In the genomic region with DNA sequence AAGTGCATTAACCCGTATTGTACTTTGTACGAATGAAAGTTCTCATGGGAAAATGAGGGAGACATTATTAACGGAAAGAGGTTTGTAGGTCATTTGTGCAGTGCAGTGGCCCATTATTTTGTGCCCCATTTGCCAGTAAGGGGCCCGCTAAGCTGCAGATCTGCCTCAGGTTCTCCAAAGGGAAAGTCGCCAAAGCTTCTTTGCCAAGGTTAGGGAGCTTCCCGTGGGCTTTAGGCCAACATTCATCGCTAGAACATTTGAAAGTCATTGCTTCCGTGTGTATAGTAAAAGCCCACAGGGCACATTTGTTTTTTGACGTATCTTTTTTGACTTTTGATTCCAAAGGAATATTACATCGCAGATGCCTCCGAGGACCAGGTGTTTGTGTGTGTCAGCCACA, we compare ENCODE assay signal across 24 cellular contexts.
DNase-seq lines count a peak whose midpoint lies in the region; ATAC-seq and TF ChIP-seq lines count a peak whose summit lies in the region.
"Had no signal": no experiment of that assay in that cellular context is flagged by ENCODE, and none has a peak within 500 bp of the region (broad histone marks: within the 10 kb centered on the region; RNA-seq: fewer than 3 reads in every experiment).

No MANE protein-coding gene starts in this region.

- no peaks in the 10 kb centered on the region for H3K27me3 ChIP-seq in CD8-positive, alpha-beta T cell (ENCODE audit: insufficient read depth, low read length)
- H3K27me3 ChIP-seq in GM23338 (ENCODE audit: insufficient read depth), result no peaks in the 10 kb centered on the region
- H3K27me3 ChIP-seq: heart right ventricle had no signal

- no peaks in the 10 kb centered on the region for H3K9me2 ChIP-seq in GM23338 (ENCODE audit: insufficient read depth)

- H3K4me1 ChIP-seq in CD8-positive, alpha-beta T cell (ENCODE audit: insufficient read depth, low read length), result peaks cover 38% of the 10 kb centered on the region
- no peaks in the 10 kb centered on the region for H3K4me1 ChIP-seq in GM23338 (ENCODE audit: insufficient read depth)

- intact Hi-C loops in CD8-positive, alpha-beta T cell (cut with DNase I, micrococcal nuclease), result loop anchor here in 1 of 2 experiments (2.0 kb wide), 1 partner anchor 15 kb away; no protein-coding TSS in a partner anchor

- peaks cover 7% of the 10 kb centered on the region; the same call in 1 of the 2 replicates for H4K20me1 ChIP-seq in GM23338 (replicated peaks; ENCODE audit: insufficient read depth)

- POLR2A ChIA-PET in CD8-positive, alpha-beta T cell (lab: Charles Lee), result interaction anchor here (0.9 to 2.0 kb wide), 4 partner anchors 27 to 146 kb away, joined by 3 to 7 read pairs (median 4); a partner anchor contains a TSS

- H3K9me3 ChIP-seq in CD8-positive, alpha-beta T cell (ENCODE audit: low read length), result no peaks in the 10 kb centered on the region
- H3K9me3 ChIP-seq: heart right ventricle had no signal

- H3K27me3 Mint-ChIP-seq in CD8-positive, alpha-beta T cell (ENCODE audit: low read depth), result no peaks in the 10 kb centered on the region
- peaks cover 4% of the 10 kb centered on the region for H3K27me3 Mint-ChIP-seq in GM23338 (ENCODE audit: insufficient read depth, low read depth, poor library complexity)
- no peaks in the 10 kb centered on the region for H3K27me3 Mint-ChIP-seq in natural killer cell treated with Interleukin-12 subunit alpha and Interleukin-12 subunit beta and Interleukin-15 and Interleukin-18, amount 100 ng/mL, for 72 hours

- H3F3A ChIP-seq in GM23338 (replicated peaks; ENCODE audit: low read depth), result no peaks in the 10 kb centered on the region

- H3K4me3 ChIP-seq in CD8-positive, alpha-beta T cell (ENCODE audit: low read depth, low read length), result no peak overlapping the region
- H3K4me3 ChIP-seq in GM23338, result no peak overlapping the region
- H3K4me3 ChIP-seq: heart right ventricle had no signal

- no peak overlapping the region for H3K4me3 Mint-ChIP-seq in CD8-positive, alpha-beta T cell
- H3K4me3 Mint-ChIP-seq in GM23338, result no peak overlapping the region
- H3K4me3 Mint-ChIP-seq in natural killer cell treated with Interleukin-12 subunit alpha and Interleukin-12 subunit beta and Interleukin-15 and Interleukin-18, amount 100 ng/mL, for 72 hours, result peak overlapping the region; percentile 77
- H3K4me3 Mint-ChIP-seq: activated T-cell treated with anti-CD3 and anti-CD28 coated beads, Interleukin-2, amount 50 U/mL, for 4 hours had no signal

- no peaks in the 10 kb centered on the region for H3K9me3 Mint-ChIP-seq in CD8-positive, alpha-beta T cell
- H3K9me3 Mint-ChIP-seq in GM23338, result no peaks in the 10 kb centered on the region
- no peaks in the 10 kb centered on the region for H3K9me3 Mint-ChIP-seq in natural killer cell treated with Interleukin-12 subunit alpha and Interleukin-12 subunit beta and Interleukin-15 and Interleukin-18, amount 100 ng/mL, for 72 hours
- H3K9me3 Mint-ChIP-seq: activated T-cell treated with anti-CD3 and anti-CD28 coated beads, Interleukin-2, amount 50 U/mL, for 4 hours had no signal

- H3K36me3 Mint-ChIP-seq in CD8-positive, alpha-beta T cell, result peaks cover 87% of the 10 kb centered on the region
- H3K36me3 Mint-ChIP-seq in GM23338 (ENCODE audit: low read depth), result peaks cover 51% of the 10 kb centered on the region
- peaks cover 15% of the 10 kb centered on the region for H3K36me3 Mint-ChIP-seq in natural killer cell treated with Interleukin-12 subunit alpha and Interleukin-12 subunit beta and Interleukin-15 and Interleukin-18, amount 100 ng/mL, for 72 hours

- no peak for DNase-seq in CD8-positive, alpha-beta T cell
- DNase-seq in GM23338 (ENCODE audit: low spot score) (no peak), cerebellar cortex (ENCODE audit: low spot score) (peak; percentile 81), OCI-M1 (lab: John Stamatoyannopoulos, UW) (no peak), NCI-H1048 (lab: John Stamatoyannopoulos, UW) (no peak), SW 1271 (lab: John Stamatoyannopoulos, UW) (no peak)
- DNase-seq in natural killer cell treated with Interleukin-12 subunit alpha and Interleukin-12 subunit beta and Interleukin-15 and Interleukin-18, amount 100 ng/mL, for 72 hours (ENCODE audit: low spot score), result no peak
- no peak for DNase-seq in stimulated activated CD4-positive, alpha-beta T cell treated with anti-CD3 and anti-CD28 coated beads, Interleukin-1b, Interleukin-23, amount 100 ng/mL, for 48 hours
- DNase-seq: activated CD4-positive, alpha-beta T cell treated with anti-CD3 and anti-CD28 coated beads for 1 hour; activated naive CD4-positive, alpha-beta T cell; activated T-cell treated with anti-CD3 and anti-CD28 coated beads, Interleukin-2, amount 50 U/mL, for 4 hours; cortex of kidney; foreskin fibroblast; H7; heart right ventricle; IMR-90; NCI-H1694; NCI-H2171 treated with DMSO at 0.1 percent for 48 hours; NCI-H510A treated with DMSO at 0.1 percent for 48 hours; NK-92 treated with Interleukin-12 subunit alpha and Interleukin-12 subunit beta, amount 100 ng/mL, for 24 hours; SHP77 treated with DMSO at 0.1 percent for 48 hours; stimulated activated naive CD8-positive, alpha-beta T cell treated with anti-CD3 and anti-CD28 coated beads, Interleukin-15, Interleukin-2, amounts not matched to agents 100 U/mL and 50 U/mL, for 24 hours had no signal

- no peak overlapping the region for H3K4me2 ChIP-seq in GM23338

- no peak for ATAC-seq in CD8-positive, alpha-beta T cell
- no peak for ATAC-seq in GM23338
- no peak for ATAC-seq in natural killer cell treated with Interleukin-12 subunit alpha and Interleukin-12 subunit beta and Interleukin-15 and Interleukin-18, amount 100 ng/mL, for 72 hours
- ATAC-seq: esophagus mucosa, Panc1 had no signal

- CTCF ChIA-PET in CD8-positive, alpha-beta T cell (lab: Charles Lee), result interaction anchor here (1.2 kb wide), 2 partner anchors 46 to 194 kb away, joined by 3 to 4 read pairs; no protein-coding TSS in a partner anchor

- peak overlapping the region; percentile 43 for H3K27ac ChIP-seq in CD8-positive, alpha-beta T cell (ENCODE audit: low read depth, low read length)
- H3K27ac ChIP-seq in GM23338 (ENCODE audit: low read depth), result peak overlapping the region; percentile 66; the same call in 1 of the 2 replicates
- H3K27ac ChIP-seq: heart right ventricle had no signal

- peaks cover 39% of the 10 kb centered on the region for H3K36me3 ChIP-seq in CD8-positive, alpha-beta T cell (ENCODE audit: insufficient read depth, low read length)
- H3K36me3 ChIP-seq in GM23338 (ENCODE audit: insufficient read depth), result peaks cover 17% of the 10 kb centered on the region

- peaks cover 79% of the 10 kb centered on the region for H3K4me1 Mint-ChIP-seq in CD8-positive, alpha-beta T cell (ENCODE audit: low read depth)
- peaks cover 2% of the 10 kb centered on the region for H3K4me1 Mint-ChIP-seq in GM23338
- peaks cover 65 to 73% of the 10 kb centered on the region in 2 donors for H3K4me1 Mint-ChIP-seq in natural killer cell treated with Interleukin-12 subunit alpha and Interleukin-12 subunit beta and Interleukin-15 and Interleukin-18, amount 100 ng/mL, for 72 hours (ENCODE audit: low read depth in 2 of 2)

- TF ChIP-seq CTCF in CD8-positive, alpha-beta T cell (IDR thresholded peaks at IDR 0.05), result no peak
- TF ChIP-seq CTCF in GM23338 (conservative IDR thresholded peaks at IDR 0.05; ENCODE audit: low read depth in 2 of 2), result no peak

- H3K79me2 ChIP-seq in GM23338 (replicated peaks; ENCODE audit: insufficient read depth), result peaks cover 11% of the 10 kb centered on the region; the same call in 1 of the 2 replicates

- H2AFZ ChIP-seq in GM23338, result no peak overlapping the region

- peak overlapping the region; percentile 94 for H3K27ac Mint-ChIP-seq in CD8-positive, alpha-beta T cell
- no peak overlapping the region for H3K27ac Mint-ChIP-seq in GM23338
- H3K27ac Mint-ChIP-seq in natural killer cell treated with Interleukin-12 subunit alpha and Interleukin-12 subunit beta and Interleukin-15 and Interleukin-18, amount 100 ng/mL, for 72 hours, result peak overlapping the region; percentile 74 to 94

TF ChIP-seq in GM23338, 12 proteins besides CTCF, POLR2A, EP300 and RAD21:
- TF ChIP-seq JUNB (IDR thresholded peaks at IDR 0.05; ENCODE audit: unreplicated experiment), result no peak
- no peak for TF ChIP-seq EZH2phosphoT487 (IDR thresholded peaks at IDR 0.05; ENCODE audit: unreplicated experiment)
- no peak for TF ChIP-seq ZNF114 (CRISPR knock-in tag; IDR thresholded peaks at IDR 0.05)
